In the genomic region with DNA sequence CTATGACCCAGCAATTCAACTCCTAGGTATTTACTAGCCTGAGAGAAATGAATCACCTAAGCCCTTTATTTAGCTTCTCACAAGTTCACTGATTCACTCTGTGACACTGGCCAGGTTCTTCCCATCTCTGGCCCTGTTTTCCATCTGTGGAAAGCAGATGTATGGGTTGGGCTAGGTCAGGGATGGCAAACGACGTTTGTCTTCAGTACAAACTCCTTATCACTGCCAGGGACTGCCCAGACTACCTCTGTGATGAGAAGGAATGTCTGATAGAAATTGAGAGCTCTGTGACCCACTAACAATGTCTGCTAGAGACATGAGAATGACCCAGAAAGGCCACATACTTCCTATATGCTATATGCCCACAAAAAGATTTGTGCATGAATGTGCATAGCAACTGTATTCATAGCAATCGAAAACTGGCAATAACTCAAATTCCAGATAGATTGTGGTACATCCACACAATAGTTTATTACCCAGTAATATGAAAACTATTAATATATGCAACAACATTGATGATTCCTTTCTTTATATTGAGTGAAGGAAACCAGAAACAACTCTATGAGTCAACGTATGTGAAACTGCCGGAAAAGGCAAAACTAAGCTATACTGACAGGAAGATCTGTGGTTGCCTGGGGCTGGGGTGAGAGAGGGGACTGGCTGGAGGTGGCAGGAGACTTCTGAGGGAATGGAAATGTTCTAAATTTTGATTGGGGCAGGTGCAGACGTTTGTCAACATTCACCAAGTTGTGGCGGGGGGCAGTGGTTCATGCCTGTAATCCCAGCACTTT, we compare ENCODE assay signal across 9 cellular contexts. TPM values are rescaled to one million over a fixed set of nuclear protein-coding genes. Genes with fewer than 3 reads are reported as not detected.
A peak's percentile ranks its signal among the peaks of the same experiment; 100 is the strongest.
DNase-seq lines count a peak whose midpoint lies in the region; ATAC-seq, FAIRE-seq and TF ChIP-seq lines count a peak whose summit lies in the region.
"Had no signal": no experiment of that assay in that cellular context is flagged by ENCODE, and none has a peak within 500 bp of the region (broad histone marks: within the 10 kb centered on the region; RNA-seq: fewer than 3 reads in every experiment).

No MANE protein-coding gene starts in this region.

- H3K4me3 ChIP-seq in KMS-11 (IDR thresholded peaks at IDR 0.05; ENCODE audit: insufficient read depth, low read depth, low read length) (no peak overlapping the region), Karpas-422 (ENCODE audit: low read length) (no peak overlapping the region), kidney (ENCODE audit: low read length in 2 of 2) (no peak overlapping the region)

- H3K79me2 ChIP-seq in KMS-11 (ENCODE audit: insufficient read depth, low read depth): no peaks in the 10 kb centered on the region
- no peaks in the 10 kb centered on the region for H3K79me2 ChIP-seq in Karpas-422 (ENCODE audit: low read length)

- H2AFZ ChIP-seq in KMS-11 (ENCODE audit: low read depth) (no peak overlapping the region), Karpas-422 (ENCODE audit: low read length) (no peak overlapping the region)

- H3K9ac ChIP-seq in KMS-11: no peak overlapping the region; the same call in 1 of the 2 replicates
- no peak overlapping the region for H3K9ac ChIP-seq in Karpas-422 (ENCODE audit: low read length)
- no peak overlapping the region for H3K9ac ChIP-seq in kidney (ENCODE audit: low read length in 2 of 2)

- H3K4me2 ChIP-seq in KMS-11 (peak overlapping the region; percentile 56), Karpas-422 (ENCODE audit: low read depth, low read length, poor library complexity, severe bottlenecking) (no peak overlapping the region)

- no peaks in the 10 kb centered on the region for H3K9me2 ChIP-seq in Karpas-422 (replicated peaks; ENCODE audit: insufficient read depth, low read length)

- DNase-seq in GM19239 (ENCODE audit: insufficient read length, low spot score) (no peak), activated T-cell treated with anti-CD3 and anti-CD28 coated beads for 4 hours (peak; percentile 49), kidney tubule cell (ENCODE audit: low spot score) (peak; percentile 67), Karpas-422 (no peak), NCI-H2171 treated with DMSO at 0.1 percent for 48 hours (lab: John Stamatoyannopoulos, UW) (no peak), kidney (no peak)

- H3K27me3 ChIP-seq in KMS-11 (ENCODE audit: insufficient read depth, low read depth) (no peaks in the 10 kb centered on the region), Karpas-422 (ENCODE audit: low read length) (no peaks in the 10 kb centered on the region)

- FAIRE-seq in GM19239 (lab: Jason Lieb, UNC) (peak; percentile 57), kidney (lab: Jason Lieb, UNC) (no peak)

- ATAC-seq in HG02571 (IDR thresholded peaks at IDR 0.05; ENCODE audit: unreplicated experiment): no peak

- peak overlapping the region; percentile 40; the same call in 1 of the 2 replicates for H3K27ac ChIP-seq in KMS-11
- no peak overlapping the region for H3K27ac ChIP-seq in Karpas-422 (ENCODE audit: low read length)
- no peak overlapping the region for H3K27ac ChIP-seq in kidney (ENCODE audit: low read depth in 2 of 2, low read length in 2 of 2)

- H3K4me1 ChIP-seq in KMS-11 (ENCODE audit: low read depth, poor library complexity, severe bottlenecking): peaks cover 68% of the 10 kb centered on the region
- peaks cover 9% of the 10 kb centered on the region for H3K4me1 ChIP-seq in Karpas-422 (ENCODE audit: low read length)
- H3K4me1 ChIP-seq in kidney (ENCODE audit: control insufficient read depth in 1 of 2, insufficient read depth in 1 of 2, low read depth in 1 of 2, low read length in 2 of 2): peaks cover 0 to 3% of the 10 kb centered on the region in 2 donors

- intact Hi-C loops in kidney (cut with DNase I): no loop called here

- no peaks in the 10 kb centered on the region for H4K20me1 ChIP-seq in KMS-11 (ENCODE audit: insufficient read depth)
- H4K20me1 ChIP-seq in Karpas-422 (ENCODE audit: insufficient read depth, low read depth, low read length): no peaks in the 10 kb centered on the region

- TF ChIP-seq CTCF in KMS-11 (conservative IDR thresholded peaks at IDR 0.05; ENCODE audit: low read depth, low read length) (no peak), kidney (IDR thresholded peaks at IDR 0.05; ENCODE audit: borderline replicate concordance, extremely low read depth, insufficient read depth) (no peak)

- H3K36me3 ChIP-seq in KMS-11 (ENCODE audit: insufficient read depth) (no peaks in the 10 kb centered on the region), Karpas-422 (ENCODE audit: insufficient read depth, low read length) (no peaks in the 10 kb centered on the region), kidney (ENCODE audit: control insufficient read depth in 1 of 2, insufficient read depth in 2 of 2, low read length in 2 of 2) (no peaks in the 10 kb centered on the region)

- H3K9me3 ChIP-seq in Karpas-422 (ENCODE audit: low read length) (no peaks in the 10 kb centered on the region), kidney (ENCODE audit: control insufficient read depth in 1 of 2, low read length in 2 of 2) (no peaks in the 10 kb centered on the region)

RNA-seq across cellular contexts. Expression of gene ADAM19, which starts 32.0 kb away (rescaled TPM):
- total RNA-seq in Karpas-422 (2014; rRNA removed; shearing (Covaris generic); ENCODE audit: low replicate concordance): 4.9 and 5.7 TPM in 2 replicates
- total RNA-seq in kidney: 9.2 TPM
- 0.88 TPM for polyA plus RNA-seq in kidney (ENCODE audit: insufficient read depth, low read depth, low replicate concordance)

RNA-seq across cellular contexts. Expression of gene SOX30, which starts 44.7 kb away (rescaled TPM):
- not detected in 2 replicates for total RNA-seq in Karpas-422 (2014; rRNA removed; shearing (Covaris generic); ENCODE audit: low replicate concordance)
- 0.09 TPM for total RNA-seq in kidney
- not detected for polyA plus RNA-seq in kidney (ENCODE audit: insufficient read depth, low read depth, low replicate concordance)
- polyA plus RNA-seq: neural cell had no signal

Comparison
In these comparisons a context has a peak if more than half of its experiments do, and no peak if none do; other contexts are left out.
1. DNase-seq: peak in activated T-cell treated with anti-CD3 and anti-CD28 coated beads for 4 hours (single experiment) and kidney tubule cell (single experiment); none in GM19239 (single experiment), Karpas-422 (single experiment), NCI-H2171 treated with DMSO at 0.1 percent for 48 hours (single experiment) and kidney (single experiment).